ENCODE assay signal across 9 cellular contexts in the genomic region with DNA sequence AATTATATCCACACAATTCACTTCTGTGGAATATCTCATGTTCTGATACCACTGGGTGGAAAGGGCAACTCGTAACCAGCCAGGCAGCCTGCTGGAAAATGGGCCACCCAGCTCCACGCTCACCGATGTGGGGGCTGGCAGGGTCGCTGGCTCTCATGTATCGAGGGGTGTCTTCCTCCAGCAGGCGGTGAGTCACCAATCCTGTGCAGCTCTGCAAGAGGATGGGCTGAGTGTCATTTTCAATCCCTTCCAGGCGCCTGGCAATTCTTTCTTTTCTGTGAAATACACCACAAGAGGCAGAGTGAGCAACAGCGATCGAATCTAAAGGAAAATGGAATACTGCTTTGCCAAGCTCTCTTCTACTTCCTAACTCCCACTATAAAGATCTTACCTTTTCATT.
A peak's percentile ranks its signal among the peaks of the same experiment; 100 is the strongest.
DNase-seq lines count a peak whose midpoint lies in the region; TF ChIP-seq lines count a peak whose summit lies in the region.
"Had no signal": no experiment of that assay in that cellular context is flagged by ENCODE, and none has a peak within 500 bp of the region (broad histone marks: within the 10 kb centered on the region; RNA-seq: fewer than 3 reads in every experiment).

No MANE protein-coding gene starts in this region.

- peak overlapping the region; percentile 51 to 87 for H3K4me3 Mint-ChIP-seq in CD14-positive monocyte
- H3K4me3 Mint-ChIP-seq: mesothelial cell of epicardium had no signal

- H3K9me3 Mint-ChIP-seq in CD14-positive monocyte, result peaks cover 0 to 1% (median 0%) of the 10 kb centered on the region in 7 donors
- H3K9me3 Mint-ChIP-seq: mesothelial cell of epicardium had no signal

- TF ChIP-seq CTCF in CD14-positive monocyte (IDR thresholded peaks at IDR 0.05) (peak; percentile 18), choroid plexus epithelial cell (conservative IDR thresholded peaks at IDR 0.05; ENCODE audit: low read depth, low read length) (peak; percentile 32)

- H3K4me3 ChIP-seq in choroid plexus epithelial cell (ENCODE audit: low read depth, low read length), result no peak overlapping the region

- peaks cover 34 to 52% of the 10 kb centered on the region in 2 donors for H3K36me3 Mint-ChIP-seq in CD14-positive monocyte

- DNase-seq in CD14-positive monocyte (ENCODE audit: low spot score) (peak; percentile 52), M059J (ENCODE audit: low read depth) (peak; percentile 18), choroid plexus epithelial cell (ENCODE audit: low read depth) (peak; percentile 46), non-pigmented ciliary epithelial cell (ENCODE audit: low read depth) (peak; percentile 11), NCI-H510A (lab: John Stamatoyannopoulos, UW) (no peak), NCI-H345 (lab: John Stamatoyannopoulos, UW) (no peak), NCI-H1930 (lab: John Stamatoyannopoulos, UW) (no peak), T-helper 9 cell (no peak)

- H3K4me1 Mint-ChIP-seq in CD14-positive monocyte, result peaks cover 24% of the 10 kb centered on the region

- peak overlapping the region; percentile 82 to 98 (median 95) for H3K27ac Mint-ChIP-seq in CD14-positive monocyte
- H3K27ac Mint-ChIP-seq: mesothelial cell of epicardium had no signal

- peaks cover 0 to 2% (median 0%) of the 10 kb centered on the region in 3 donors for H3K27me3 Mint-ChIP-seq in CD14-positive monocyte (ENCODE audit: low read depth in 3 of 3)

- intact Hi-C loops in CD14-positive monocyte (cut with micrococcal nuclease), result loop anchor here in 1 of 2 donors (5.0 to 10.0 kb wide), 2 partner anchors 38 to 180 kb away; no protein-coding TSS in a partner anchor

Comparison
In these comparisons a context has a peak if more than half of its experiments do, and no peak if none do; other contexts are left out.
1. DNase-seq: peak in CD14-positive monocyte (single experiment), M059J (single experiment), choroid plexus epithelial cell (single experiment) and non-pigmented ciliary epithelial cell (single experiment); none in NCI-H510A (single experiment), NCI-H345 (single experiment), NCI-H1930 (0 of 2) and T-helper 9 cell (single experiment).